9 cellular contexts compared by ENCODE assay signal in the genomic region with DNA sequence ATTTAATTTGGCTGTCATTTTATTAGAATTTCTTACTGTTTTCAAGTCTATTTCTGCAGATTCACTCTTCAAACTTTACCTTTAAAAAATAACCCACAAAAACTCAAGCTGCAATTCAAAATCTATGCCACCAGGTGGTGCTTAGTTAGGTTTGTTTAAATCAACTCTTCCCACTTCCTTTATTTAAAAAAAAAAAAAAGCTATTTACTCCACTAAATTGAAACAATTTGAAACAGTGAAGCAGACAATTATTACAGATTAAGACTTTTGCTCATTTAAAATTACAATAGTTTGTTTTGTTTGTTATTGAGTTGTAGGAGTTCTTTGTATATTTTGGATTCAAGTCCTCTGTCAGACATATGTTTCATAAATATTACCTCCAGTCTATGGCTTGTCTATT.
DNase-seq lines count a peak whose midpoint lies in the region; ATAC-seq and TF ChIP-seq lines count a peak whose summit lies in the region.
"Had no signal": no experiment of that assay in that cellular context is flagged by ENCODE, and none has a peak within 500 bp of the region (broad histone marks: within the 10 kb centered on the region; RNA-seq: fewer than 3 reads in every experiment).

No MANE protein-coding gene starts in this region.

- H3K27me3 ChIP-seq in DND-41 (ENCODE audit: insufficient read depth, low read length, poor library complexity): no peaks in the 10 kb centered on the region
- H3K27me3 ChIP-seq in WERI-Rb-1 (ENCODE audit: insufficient read depth, low read depth, severe bottlenecking): peaks cover 36% of the 10 kb centered on the region

- H3K36me3 ChIP-seq in DND-41 (ENCODE audit: insufficient read depth, low read length) (no peaks in the 10 kb centered on the region), WERI-Rb-1 (no peaks in the 10 kb centered on the region)

- no peaks in the 10 kb centered on the region for H3K9me3 Mint-ChIP-seq in stimulated activated naive CD8-positive, alpha-beta T cell treated with anti-CD3 and anti-CD28 coated beads, Interleukin-15, amount 100 ng/mL, for 72 hours

- H3K27ac Mint-ChIP-seq in stimulated activated naive CD8-positive, alpha-beta T cell treated with anti-CD3 and anti-CD28 coated beads, Interleukin-15, amount 100 ng/mL, for 72 hours: no peak overlapping the region
- H3K27ac Mint-ChIP-seq: T-helper 1 cell treated with Interleukin-12 subunit alpha and Interleukin-12 subunit beta and Interleukin-4 antibody, amounts not matched to agents 30 μg/mL and 1 μg/mL, for 36 hours had no signal

- ATAC-seq in DND-41 (ENCODE audit: insufficient read depth, low read depth) (no peak), HG03175 (IDR thresholded peaks at IDR 0.05; ENCODE audit: unreplicated experiment) (peak; percentile 62), GM18519 (IDR thresholded peaks at IDR 0.05; ENCODE audit: low FRiP score, unreplicated experiment) (no peak), HG03139 (IDR thresholded peaks at IDR 0.05; ENCODE audit: unreplicated experiment) (no peak)
- ATAC-seq in stimulated activated naive CD8-positive, alpha-beta T cell treated with anti-CD3 and anti-CD28 coated beads, Interleukin-15, amount 100 ng/mL, for 72 hours: no peak

- H4K20me1 ChIP-seq in DND-41 (ENCODE audit: insufficient read depth, low read length): no peaks in the 10 kb centered on the region

- TF ChIP-seq CTCF in DND-41 (IDR thresholded peaks at IDR 0.05; ENCODE audit: borderline replicate concordance, extremely low read depth, low read length, poor library complexity, severe bottlenecking): peak; percentile 72
- TF ChIP-seq CTCF in WERI-Rb-1 (IDR thresholded peaks at IDR 0.05; ENCODE audit: low read depth, low read length): peak; percentile 38; the same call in 1 of the 2 replicates

- no peak overlapping the region for H3K4me2 ChIP-seq in DND-41 (ENCODE audit: insufficient read depth, low read length)

- no peak overlapping the region for H3K4me3 Mint-ChIP-seq in stimulated activated naive CD8-positive, alpha-beta T cell treated with anti-CD3 and anti-CD28 coated beads, Interleukin-15, amount 100 ng/mL, for 72 hours
- H3K4me3 Mint-ChIP-seq: T-helper 1 cell treated with Interleukin-12 subunit alpha and Interleukin-12 subunit beta and Interleukin-4 antibody, amounts not matched to agents 30 μg/mL and 1 μg/mL, for 36 hours had no signal

- H3K4me3 ChIP-seq in DND-41 (ENCODE audit: low read depth in 1 of 2, low read length in 2 of 2): no peak overlapping the region
- no peak overlapping the region for H3K4me3 ChIP-seq in WERI-Rb-1 (ENCODE audit: low read depth, low read length)

- no peaks in the 10 kb centered on the region for H3K27me3 Mint-ChIP-seq in stimulated activated naive CD8-positive, alpha-beta T cell treated with anti-CD3 and anti-CD28 coated beads, Interleukin-15, amount 100 ng/mL, for 72 hours

- no peaks in the 10 kb centered on the region for H3K4me1 Mint-ChIP-seq in stimulated activated naive CD8-positive, alpha-beta T cell treated with anti-CD3 and anti-CD28 coated beads, Interleukin-15, amount 100 ng/mL, for 72 hours

- H3K27ac ChIP-seq in DND-41 (ENCODE audit: low read length): no peak overlapping the region
- no peak overlapping the region for H3K27ac ChIP-seq in WERI-Rb-1

- peak; percentile 32 for DNase-seq in DND-41
- DNase-seq in WERI-Rb-1: no peak
- DNase-seq in left kidney (ENCODE audit: low read depth, low spot score): peak; percentile 49
- DNase-seq in stimulated activated naive CD8-positive, alpha-beta T cell treated with anti-CD3 and anti-CD28 coated beads, Interleukin-15, amount 100 ng/mL, for 72 hours: no peak
- no peak for DNase-seq in NCI-H524 treated with DMSO at 0.1 percent for 48 hours (lab: John Stamatoyannopoulos, UW)

- no peak overlapping the region for H3K9ac ChIP-seq in DND-41 (ENCODE audit: low read depth, low read length)

- no peaks in the 10 kb centered on the region for H3K4me1 ChIP-seq in DND-41 (ENCODE audit: insufficient read depth, low read length)

- H3K9me3 ChIP-seq in DND-41 (ENCODE audit: insufficient read depth, low read length, severe bottlenecking) (no peaks in the 10 kb centered on the region), WERI-Rb-1 (ENCODE audit: severe bottlenecking) (peaks cover 3% of the 10 kb centered on the region)

- no peak overlapping the region for H2AFZ ChIP-seq in DND-41 (ENCODE audit: low read depth, low read length)

- H3K79me2 ChIP-seq in DND-41 (ENCODE audit: insufficient read depth, low read length): no peaks in the 10 kb centered on the region

Comparison
In these comparisons a context has a peak if more than half of its experiments do, and no peak if none do; other contexts are left out.
1. DNase-seq: peak in DND-41 (single experiment) and left kidney (single experiment); none in WERI-Rb-1 (single experiment), stimulated activated naive CD8-positive, alpha-beta T cell treated with anti-CD3 and anti-CD28 coated beads, Interleukin-15, amount 100 ng/mL, for 72 hours (0 of 2) and NCI-H524 treated with DMSO at 0.1 percent for 48 hours (single experiment).